ENCODE assay signal across 14 cellular contexts in genomic region chr9:107218834-107219485, GRCh38.
DNase-seq lines count a peak whose midpoint lies in the region; ATAC-seq and TF ChIP-seq lines count a peak whose summit lies in the region.
"Had no signal": no experiment of that assay in that cellular context is flagged by ENCODE, and none has a peak within 500 bp of the region (broad histone marks: within the 10 kb centered on the region; RNA-seq: fewer than 3 reads in every experiment).

No MANE protein-coding gene starts in this region.

- H3K4me1 ChIP-seq in tibial artery (no peaks in the 10 kb centered on the region), lower lobe of right lung (peaks cover 4% of the 10 kb centered on the region)

- peaks cover 4 to 7% of the 10 kb centered on the region in 2 donors for H3K27me3 Mint-ChIP-seq in natural killer cell treated with Interleukin-12 subunit alpha and Interleukin-12 subunit beta and Interleukin-15 and Interleukin-18, amount 100 ng/mL, for 72 hours
- no peaks in the 10 kb centered on the region for H3K27me3 Mint-ChIP-seq in natural killer cell (ENCODE audit: low read depth in 2 of 2)
- H3K27me3 Mint-ChIP-seq in activated naive CD4-positive, alpha-beta T cell treated with anti-CD3 and anti-CD28 coated beads, Interleukin-2, amount 10 ng/mL, durations not matched to agents 7 days and 5 days: no peaks in the 10 kb centered on the region

- H3K27me3 ChIP-seq in tibial artery (no peaks in the 10 kb centered on the region), lower lobe of right lung (ENCODE audit: low read depth) (no peaks in the 10 kb centered on the region)

- no peak overlapping the region for H3K27ac Mint-ChIP-seq in natural killer cell treated with Interleukin-12 subunit alpha and Interleukin-12 subunit beta and Interleukin-15 and Interleukin-18, amount 100 ng/mL, for 72 hours
- H3K27ac Mint-ChIP-seq in natural killer cell: peak overlapping the region in 1 of 2 donors; percentile 13
- H3K27ac Mint-ChIP-seq in activated naive CD4-positive, alpha-beta T cell treated with anti-CD3 and anti-CD28 coated beads, Interleukin-2, amount 10 ng/mL, durations not matched to agents 7 days and 5 days: no peak overlapping the region

- no peaks in the 10 kb centered on the region for H3K9me3 ChIP-seq in tibial artery
- no peaks in the 10 kb centered on the region for H3K9me3 ChIP-seq in lower lobe of right lung

- H3K36me3 Mint-ChIP-seq in natural killer cell treated with Interleukin-12 subunit alpha and Interleukin-12 subunit beta and Interleukin-15 and Interleukin-18, amount 100 ng/mL, for 72 hours: no peaks in the 10 kb centered on the region
- H3K36me3 Mint-ChIP-seq in natural killer cell: no peaks in the 10 kb centered on the region
- H3K36me3 Mint-ChIP-seq in activated naive CD4-positive, alpha-beta T cell treated with anti-CD3 and anti-CD28 coated beads, Interleukin-2, amount 10 ng/mL, durations not matched to agents 7 days and 5 days: no peaks in the 10 kb centered on the region

- peaks cover 6% of the 10 kb centered on the region for H3K9me3 Mint-ChIP-seq in natural killer cell treated with Interleukin-12 subunit alpha and Interleukin-12 subunit beta and Interleukin-15 and Interleukin-18, amount 100 ng/mL, for 72 hours
- H3K9me3 Mint-ChIP-seq in natural killer cell: no peaks in the 10 kb centered on the region
- H3K9me3 Mint-ChIP-seq in activated naive CD4-positive, alpha-beta T cell treated with anti-CD3 and anti-CD28 coated beads, Interleukin-2, amount 10 ng/mL, durations not matched to agents 7 days and 5 days: no peaks in the 10 kb centered on the region

- H3K27ac ChIP-seq in tibial artery (no peak overlapping the region), lower lobe of right lung (no peak overlapping the region)
- H3K27ac ChIP-seq: PC-9, VCaP had no signal

- H3K4me3 ChIP-seq in tibial artery: no peak overlapping the region
- no peak overlapping the region for H3K4me3 ChIP-seq in lower lobe of right lung
- H3K4me3 ChIP-seq: PC-9 had no signal

- H3K4me1 Mint-ChIP-seq in natural killer cell treated with Interleukin-12 subunit alpha and Interleukin-12 subunit beta and Interleukin-15 and Interleukin-18, amount 100 ng/mL, for 72 hours (ENCODE audit: low read depth in 2 of 2): peaks cover 18 to 22% of the 10 kb centered on the region in 2 donors
- peaks cover 12 to 37% of the 10 kb centered on the region in 2 donors for H3K4me1 Mint-ChIP-seq in natural killer cell
- peaks cover under 1% of the 10 kb centered on the region for H3K4me1 Mint-ChIP-seq in activated naive CD4-positive, alpha-beta T cell treated with anti-CD3 and anti-CD28 coated beads, Interleukin-2, amount 10 ng/mL, durations not matched to agents 7 days and 5 days

- DNase-seq in natural killer cell treated with Interleukin-12 subunit alpha and Interleukin-12 subunit beta and Interleukin-15 and Interleukin-18, amount 100 ng/mL, for 72 hours (ENCODE audit: low spot score): no peak
- DNase-seq in natural killer cell (no peak), tibial artery (no peak), lower lobe of right lung (no peak), HuH-7.5 (ENCODE audit: low spot score) (no peak)
- DNase-seq in activated naive CD4-positive, alpha-beta T cell treated with anti-CD3 and anti-CD28 coated beads, Interleukin-2, amount 10 ng/mL, durations not matched to agents 7 days and 5 days: no peak
- DNase-seq: EL; occipital lobe; PC-9; stimulated activated CD4-positive, alpha-beta T cell treated with anti-CD3 and anti-CD28 coated beads, Interleukin-2, amount 100 ng/mL, for 48 hours had no signal

- H3K36me3 ChIP-seq in tibial artery (no peaks in the 10 kb centered on the region), lower lobe of right lung (no peaks in the 10 kb centered on the region)

- no peak for TF ChIP-seq CTCF in natural killer cell (IDR thresholded peaks at IDR 0.05)
- TF ChIP-seq CTCF in tibial artery (IDR thresholded peaks at IDR 0.05): no peak
- TF ChIP-seq CTCF in lower lobe of right lung (IDR thresholded peaks at IDR 0.05): no peak

- intact Hi-C loops in natural killer cell (cut with micrococcal nuclease) (no loop called here), tibial artery (cut with DNase I; ENCODE audit: low total_unique reads) (no loop called here), lower lobe of right lung (cut with DNase I) (no loop called here)

- CTCF ChIA-PET in activated naive CD4-positive, alpha-beta T cell treated with anti-CD3 and anti-CD28 coated beads, Interleukin-2, amount 10 ng/mL, durations not matched to agents 7 days and 5 days (lab: Charles Lee): no interaction called here

- ATAC-seq in natural killer cell treated with Interleukin-12 subunit alpha and Interleukin-12 subunit beta and Interleukin-15 and Interleukin-18, amount 100 ng/mL, for 72 hours: peak; percentile 64 to 66
- ATAC-seq in natural killer cell (no peak), HG02610 (IDR thresholded peaks at IDR 0.05; ENCODE audit: unreplicated experiment) (peak; percentile 68), HG03442 (IDR thresholded peaks at IDR 0.05; ENCODE audit: unreplicated experiment) (peak; percentile 78), lower lobe of right lung (no peak)
- ATAC-seq: HCT116 had no signal

- peak overlapping the region; percentile 9 for H3K4me3 Mint-ChIP-seq in natural killer cell treated with Interleukin-12 subunit alpha and Interleukin-12 subunit beta and Interleukin-15 and Interleukin-18, amount 100 ng/mL, for 72 hours
- H3K4me3 Mint-ChIP-seq in natural killer cell: no peak overlapping the region
- no peak overlapping the region for H3K4me3 Mint-ChIP-seq in activated naive CD4-positive, alpha-beta T cell treated with anti-CD3 and anti-CD28 coated beads, Interleukin-2, amount 10 ng/mL, durations not matched to agents 7 days and 5 days

Comparison
In these comparisons a context has a peak if more than half of its experiments do, and no peak if none do; other contexts are left out.
1. ATAC-seq: peak in natural killer cell treated with Interleukin-12 subunit alpha and Interleukin-12 subunit beta and Interleukin-15 and Interleukin-18, amount 100 ng/mL, for 72 hours (2 of 2), HG02610 (single experiment) and HG03442 (single experiment); none in natural killer cell (0 of 3) and lower lobe of right lung (0 of 2).